ENCODE assay signal across 15 cellular contexts in genomic region chr21:20329636-20330035, GRCh38.
"Had no signal": no experiment of that assay in that cellular context is flagged by ENCODE, and none has a peak within 500 bp of the region (broad histone marks: within the 10 kb centered on the region; RNA-seq: fewer than 3 reads in every experiment).

No MANE protein-coding gene starts in this region.

- H3K79me2 ChIP-seq: hepatocyte had no signal

- H3K36me3 ChIP-seq: transverse colon had no signal

- H2AFZ ChIP-seq: hepatocyte had no signal

- H3K9me3 ChIP-seq: psoas muscle, transverse colon had no signal

- H3K27me3 ChIP-seq: hepatocyte, transverse colon had no signal

- H3K4me2 ChIP-seq: hepatocyte had no signal

- ATAC-seq: activated T-cell treated with anti-CD3 and anti-CD28 coated beads, Interleukin-2, amount 50 U/mL, for 4 hours; psoas muscle; sciatic nerve; stimulated activated naive B cell treated with anti-CD40 and anti-IgM and Interleukin-4, amounts not matched to agents 10 μg/mL and 1 μg/mL and 100 μg/mL, for 72 hours had no signal

- H3K27ac ChIP-seq: hepatocyte, psoas muscle, transverse colon had no signal

- H3K4me3 ChIP-seq: hepatocyte, psoas muscle, transverse colon had no signal

- H3K4me1 ChIP-seq: psoas muscle, transverse colon had no signal

- DNase-seq: activated CD4-positive, alpha-beta memory T cell treated with anti-CD3 and anti-CD28 coated beads for 36 hours; activated gamma-delta T cell; activated naive CD8-positive, alpha-beta T cell treated with anti-CD3 and anti-CD28 coated beads for 36 hours; activated T-cell treated with anti-CD3 and anti-CD28 coated beads, Interleukin-2, amount 50 U/mL, for 4 hours; anterior cingulate cortex; endodermal cell; erythroblast; mesendoderm; psoas muscle; stimulated activated CD4-positive, alpha-beta T cell treated with anti-CD3 and anti-CD28 coated beads, Interleukin-2, amount 100 ng/mL, for 24 hours; stimulated activated naive B cell treated with anti-CD40 and anti-IgM and Interleukin-4, amounts not matched to agents 10 μg/mL and 1 μg/mL and 100 μg/mL, for 72 hours; substantia nigra; transverse colon had no signal
